ENCODE assay signal across 8 cellular contexts in genomic region chr22:28800308-28801041, GRCh38. TPM values are rescaled to one million over a fixed set of nuclear protein-coding genes. Genes with fewer than 3 reads are reported as not detected.
DNase-seq lines count a peak whose midpoint lies in the region; ATAC-seq, FAIRE-seq and TF ChIP-seq lines count a peak whose summit lies in the region.

Gene XBP1 (minus strand): TSS chr22:28800569.

- peaks cover 9% of the 10 kb centered on the region; the same call in 1 of the 2 replicates for H3K79me2 ChIP-seq in OCI-LY7 (ENCODE audit: insufficient read depth, low read depth, low read length)
- peaks cover 61% of the 10 kb centered on the region for H3K79me2 ChIP-seq in endothelial cell of umbilical vein (ENCODE audit: control insufficient read depth, insufficient read depth, low read length)

- H3K4me1 ChIP-seq in Caco-2 (peaks cover 17% of the 10 kb centered on the region), OCI-LY7 (ENCODE audit: insufficient read depth, low read length, poor library complexity, severe bottlenecking) (peaks cover 39% of the 10 kb centered on the region), endothelial cell of umbilical vein (ENCODE audit: control insufficient read depth, extremely low read depth, insufficient read depth, low read length) (peaks cover 26% of the 10 kb centered on the region)

- H3K4me2 ChIP-seq in OCI-LY7 (ENCODE audit: low read length) (peak within 1 kb of the TSS; percentile 87), endothelial cell of umbilical vein (ENCODE audit: insufficient read depth, low read length) (peak within 1 kb of the TSS; percentile 90)

- H3K27me3 Mint-ChIP-seq in Caco-2 (ENCODE audit: insufficient read depth, unreplicated experiment), result no peaks in the 10 kb centered on the region

- H4K20me1 ChIP-seq in OCI-LY7 (ENCODE audit: insufficient read depth, low read length) (peaks cover 7% of the 10 kb centered on the region), endothelial cell of umbilical vein (replicated peaks; ENCODE audit: control insufficient read depth, extremely low read depth, insufficient read depth, low read length) (peaks cover 3% of the 10 kb centered on the region)

- H3K36me3 ChIP-seq in Caco-2 (ENCODE audit: control insufficient read depth, insufficient read depth, low read length) (peaks cover 2% of the 10 kb centered on the region), OCI-LY7 (ENCODE audit: insufficient read depth, low read length) (peaks cover 20% of the 10 kb centered on the region), endothelial cell of umbilical vein (ENCODE audit: control insufficient read depth in 2 of 2, extremely low read depth in 1 of 2, insufficient read depth in 2 of 2, low read length in 2 of 2) (peaks cover 13 to 17% of the 10 kb centered on the region in 2 experiments)

- no peaks in the 10 kb centered on the region for H3K9me3 ChIP-seq in Caco-2
- H3K9me3 ChIP-seq in OCI-LY7 (ENCODE audit: low read length), result no peaks in the 10 kb centered on the region
- H3K9me3 ChIP-seq in endothelial cell of umbilical vein (replicated peaks; ENCODE audit: control insufficient read depth, insufficient read depth, low read length), result no peaks in the 10 kb centered on the region

- H3K36me3 Mint-ChIP-seq in Caco-2 (ENCODE audit: insufficient read depth, unreplicated experiment), result peaks cover 55% of the 10 kb centered on the region

- TF ChIP-seq POLR2A in endothelial cell of umbilical vein (IDR thresholded peaks at IDR 0.05; ENCODE audit: low read depth, low read length), result peak; percentile 94

- CTCF ChIA-PET in Caco-2 (lab: Charles Lee) (interaction anchor here (0.8 to 2.5 kb wide), 6 partner anchors 8 to 200 kb away, joined by 3 to 11 read pairs (median 4); no protein-coding TSS in a partner anchor), OCI-LY7 (lab: Charles Lee; ENCODE audit: unreplicated experiment) (no interaction called here), endothelial cell of umbilical vein (lab: Charles Lee) (interaction anchor here (1.1 to 4.7 kb wide), 5 partner anchors 11 to 240 kb away, joined by 3 to 18 read pairs (median 11); partner anchors contain the start of gene CCDC117)

- no peaks in the 10 kb centered on the region for H3K9me2 ChIP-seq in OCI-LY7 (ENCODE audit: insufficient read depth, low read length)

- H3K27me3 ChIP-seq in Caco-2 (replicated peaks; ENCODE audit: control insufficient read depth, insufficient read depth, low read length), result no peaks in the 10 kb centered on the region
- H3K27me3 ChIP-seq in endothelial cell of umbilical vein (ENCODE audit: control insufficient read depth in 2 of 2, insufficient read depth in 2 of 2, low read length in 2 of 2), result no peaks in the 10 kb centered on the region

- BruUV-seq in Caco-2 (replicated peaks; lab: Mats Ljungman, UMichigan) (no TSS peak), OCI-LY7 (replicated peaks; lab: Mats Ljungman, UMichigan) (no TSS peak), endothelial cell of umbilical vein (replicated peaks; lab: Mats Ljungman, UMichigan) (TSS peak; percentile 79)

- peak within 1 kb of the TSS; percentile 79 for H2AFZ ChIP-seq in OCI-LY7 (ENCODE audit: low read length)
- H2AFZ ChIP-seq in endothelial cell of umbilical vein (ENCODE audit: low read depth, low read length), result peak within 1 kb of the TSS; percentile 32

- H3K9ac ChIP-seq in endothelial cell of umbilical vein (replicated peaks; ENCODE audit: extremely low read depth, insufficient read depth, low read length), result peak within 1 kb of the TSS; percentile 100

- peak within 1 kb of the TSS; percentile 99 for H3K27ac Mint-ChIP-seq in Caco-2 (ENCODE audit: unreplicated experiment)

- intact Hi-C loops in Caco-2 (cut with micrococcal nuclease; ENCODE audit: unreplicated experiment) (loop anchor here (1.0 to 2.0 kb wide), 2 partner anchors 18 to 29 kb away; no protein-coding TSS in a partner anchor), OCI-LY7 (cut with micrococcal nuclease; ENCODE audit: unreplicated experiment) (no loop called here), endothelial cell of umbilical vein (cut with micrococcal nuclease) (loop anchor here (1.0 to 2.0 kb wide), 5 partner anchors 10 to 230 kb away; partner anchors contain the start of gene HSCB)

- dilution Hi-C loops in endothelial cell of umbilical vein (cut with MboI; ENCODE audit: extremely low pct_ligation_motif_present, low sequenced_read_pairs), result no loop called here

- ATAC-seq in GM21360 (IDR thresholded peaks at IDR 0.05; ENCODE audit: unreplicated experiment), result peak; percentile 85

- H3K4me3 ChIP-seq in Caco-2 (ENCODE audit: low read depth, low read length) (peak within 1 kb of the TSS; percentile 94), OCI-LY7 (ENCODE audit: low read depth, low read length, poor library complexity, severe bottlenecking) (peak within 1 kb of the TSS; percentile 72), endothelial cell of umbilical vein (replicated peaks in 1 of 3; ENCODE audit: insufficient read depth in 1 of 3, low read depth in 1 of 3, low read length in 3 of 3) (peak within 1 kb of the TSS; percentile 84 to 100 (median 100))

- no peaks in the 10 kb centered on the region for H3K9me1 ChIP-seq in endothelial cell of umbilical vein (replicated peaks; ENCODE audit: control insufficient read depth, extremely low read depth, insufficient read depth, low read length)

- peak; percentile 82 for FAIRE-seq in endothelial cell of umbilical vein (lab: Jason Lieb, UNC)

- H3K9me3 Mint-ChIP-seq in Caco-2 (ENCODE audit: unreplicated experiment), result no peaks in the 10 kb centered on the region

- DNase-seq in Caco-2 (peak; percentile 92 to 96), HT1080 (ENCODE audit: low read depth) (peak; percentile 87), OCI-LY7 (ENCODE audit: low spot score) (peak; percentile 89), activated T-cell treated with anti-CD3 and anti-CD28 coated beads for 1 hour (ENCODE audit: low read depth) (peak; percentile 82), endothelial cell of umbilical vein (ENCODE audit: low read depth, low spot score) (peak; percentile 95), midbrain (lab: John Stamatoyannopoulos, UW) (peak; percentile 97)
- peak; percentile 83 to 85 for DNase-seq in stimulated activated CD8-positive, alpha-beta memory T cell treated with anti-CD3 and anti-CD28 coated beads, Interleukin-15, amount 100 ng/mL, for 48 hours (ENCODE audit: low read depth in 2 of 2)

- H3K27ac ChIP-seq in OCI-LY7 (ENCODE audit: low read depth, low read length, poor library complexity, severe bottlenecking) (no peak within 1 kb of the TSS), endothelial cell of umbilical vein (ENCODE audit: insufficient read depth, low read depth, low read length) (peak within 1 kb of the TSS; percentile 100)

- TF ChIP-seq CTCF in Caco-2 (IDR thresholded peaks at IDR 0.05; ENCODE audit: insufficient read depth in 1 of 2, low read depth in 1 of 2, low read length in 1 of 2, severe bottlenecking in 1 of 2, unreplicated experiment in 1 of 2) (no peak), OCI-LY7 (conservative IDR thresholded peaks at IDR 0.05; ENCODE audit: low read length) (no peak), endothelial cell of umbilical vein (IDR thresholded peaks at IDR 0.05; ENCODE audit: extremely low read depth in 1 of 2, insufficient read depth in 1 of 2, low read depth in 1 of 2, low read length in 2 of 2) (no peak)

- peaks cover 19% of the 10 kb centered on the region for H3K4me1 Mint-ChIP-seq in Caco-2 (ENCODE audit: low read depth, unreplicated experiment)

- POLR2A ChIA-PET in Caco-2 (lab: Charles Lee), result interaction anchor here (0.5 to 3.2 kb wide), 15 partner anchors 8 to 835 kb away, joined by 3 to 43 read pairs (median 6); partner anchors contain the start of genes CCDC117 and KREMEN1
- POLR2A ChIA-PET in OCI-LY7 (lab: Charles Lee), result interaction anchor here (0.6 to 8.1 kb wide), 8 partner anchors 9 to 588 kb away, joined by 3 to 85 read pairs (median 4); partner anchors contain the start of gene AP1B1
- POLR2A ChIA-PET in endothelial cell of umbilical vein (lab: Charles Lee), result interaction anchor here (0.6 to 1.8 kb wide), 7 partner anchors 9 to 804 kb away, joined by 3 to 6 read pairs (median 4); partner anchors contain the start of genes CCDC117 and TTC28

- H3K4me3 Mint-ChIP-seq in Caco-2 (ENCODE audit: unreplicated experiment), result peak within 1 kb of the TSS; percentile 93

TF ChIP-seq in endothelial cell of umbilical vein, 7 proteins besides CTCF, POLR2A, EP300 and RAD21:
- TF ChIP-seq GATA2 (IDR thresholded peaks at IDR 0.05; ENCODE audit: insufficient read depth, insufficient read length, low read depth, low read length), result no peak
- TF ChIP-seq JUN (IDR thresholded peaks at IDR 0.05; ENCODE audit: borderline replicate concordance, insufficient read depth, insufficient read length, low read depth), result no peak
- TF ChIP-seq FOS (IDR thresholded peaks at IDR 0.05; ENCODE audit: borderline replicate concordance, insufficient read depth, low read length), result peak; percentile 4
- TF ChIP-seq EZH2 (IDR thresholded peaks at IDR 0.05; ENCODE audit: borderline replicate concordance, low read depth, low read length, severe bottlenecking), result no peak
- no peak for TF ChIP-seq MYC (IDR thresholded peaks at IDR 0.05; ENCODE audit: low read depth, low read length)
- peak; percentile 97 for TF ChIP-seq POLR2AphosphoS5 (IDR thresholded peaks at IDR 0.05; ENCODE audit: insufficient read depth, low read depth, low read length)
- TF ChIP-seq MAX (IDR thresholded peaks at IDR 0.05; ENCODE audit: insufficient read depth, insufficient read length), result peak; percentile 11

RNA-seq across cellular contexts. Expression of gene XBP1, which starts in this region (rescaled TPM):
- total RNA-seq in Caco-2 (2022) (215 and 225 TPM in 2 replicates), OCI-LY7 (2022) (118 and 144 TPM in 2 replicates), endothelial cell of umbilical vein (90.4 and 103 TPM in 2 replicates)
- 60.9 and 71.8 TPM in 2 replicates for total RNA-seq in HT1080 (2014; rRNA removed; shearing (Covaris generic))
- 95.5 and 100 TPM in 2 replicates for polyA plus RNA-seq in HT1080 (2015; cell fraction: cytosol; rRNA removed)
- 121 and 141 TPM in 2 replicates for polyA plus RNA-seq in HT1080 (2015; cell fraction: nucleus; rRNA removed)
- 35.2 and 35.8 TPM in 2 replicates for total RNA-seq in OCI-LY7 (2014; rRNA removed; shearing (Covaris generic))
- polyA plus RNA-seq in endothelial cell of umbilical vein, result 99.5 and 102 TPM in 2 replicates
- 105 and 107 TPM in 2 replicates for polyA plus RNA-seq in endothelial cell of umbilical vein (2011; cell fraction: cytosol; rRNA removed)
- 132 and 145 TPM in 2 replicates for polyA plus RNA-seq in endothelial cell of umbilical vein (2011; cell fraction: nucleus; rRNA removed)
- polyA plus RNA-seq in endothelial cell of umbilical vein (2012), result 68.4 and 69.3 TPM in 2 replicates
- 170 and 177 TPM in 2 replicates for polyA minus RNA-seq in endothelial cell of umbilical vein
- polyA minus RNA-seq in endothelial cell of umbilical vein (2011; cell fraction: cytosol; rRNA and poly(A)+ RNA removed), result 77.8 TPM
- polyA minus RNA-seq in endothelial cell of umbilical vein (2011; cell fraction: nucleus; rRNA and poly(A)+ RNA removed), result 80.1 and 92.0 TPM in 2 replicates
